ENCODE assay signal across 8 cellular contexts in genomic region chr2:41933585-41934322, GRCh38.
DNase-seq lines count a peak whose midpoint lies in the region; ATAC-seq and FAIRE-seq lines count a peak whose summit lies in the region.

No MANE protein-coding gene starts in this region.

- H3K9me3 Mint-ChIP-seq in stimulated activated naive B cell treated with anti-CD40 and anti-IgM and Interleukin-4, amounts not matched to agents 10 μg/mL and 1 μg/mL and 100 μg/mL, for 72 hours: no peaks in the 10 kb centered on the region
- no peaks in the 10 kb centered on the region for H3K9me3 Mint-ChIP-seq in activated T-cell treated with anti-CD3 and anti-CD28 coated beads, Interleukin-2, amount 50 U/mL, for 24 hours

- no peaks in the 10 kb centered on the region for H3K36me3 Mint-ChIP-seq in stimulated activated naive B cell treated with anti-CD40 and anti-IgM and Interleukin-4, amounts not matched to agents 10 μg/mL and 1 μg/mL and 100 μg/mL, for 72 hours
- no peaks in the 10 kb centered on the region for H3K36me3 Mint-ChIP-seq in activated T-cell treated with anti-CD3 and anti-CD28 coated beads, Interleukin-2, amount 50 U/mL, for 24 hours (ENCODE audit: low read depth)

- peaks cover 15% of the 10 kb centered on the region in 2 donors for H3K27me3 Mint-ChIP-seq in stimulated activated naive B cell treated with anti-CD40 and anti-IgM and Interleukin-4, amounts not matched to agents 10 μg/mL and 1 μg/mL and 100 μg/mL, for 72 hours
- peaks cover 3% of the 10 kb centered on the region for H3K27me3 Mint-ChIP-seq in activated T-cell treated with anti-CD3 and anti-CD28 coated beads, Interleukin-2, amount 50 U/mL, for 24 hours

- H3K4me3 Mint-ChIP-seq in stimulated activated naive B cell treated with anti-CD40 and anti-IgM and Interleukin-4, amounts not matched to agents 10 μg/mL and 1 μg/mL and 100 μg/mL, for 72 hours: no peak overlapping the region
- H3K4me3 Mint-ChIP-seq in activated T-cell treated with anti-CD3 and anti-CD28 coated beads, Interleukin-2, amount 50 U/mL, for 24 hours: no peak overlapping the region

- no peaks in the 10 kb centered on the region for H3K4me1 Mint-ChIP-seq in stimulated activated naive B cell treated with anti-CD40 and anti-IgM and Interleukin-4, amounts not matched to agents 10 μg/mL and 1 μg/mL and 100 μg/mL, for 72 hours
- H3K4me1 Mint-ChIP-seq in activated T-cell treated with anti-CD3 and anti-CD28 coated beads, Interleukin-2, amount 50 U/mL, for 24 hours (ENCODE audit: low read depth): no peaks in the 10 kb centered on the region

- no peak for ATAC-seq in stimulated activated naive B cell treated with anti-CD40 and anti-IgM and Interleukin-4, amounts not matched to agents 10 μg/mL and 1 μg/mL and 100 μg/mL, for 72 hours (replicated peaks)
- no peak for ATAC-seq in HG02642 (IDR thresholded peaks at IDR 0.05; ENCODE audit: poor library complexity, unreplicated experiment)

- FAIRE-seq in RCC 7860 (lab: Jason Lieb, UNC): peak; percentile 52

- DNase-seq in AG20443 (ENCODE audit: low spot score) (peak; percentile 88), RCC 7860 (ENCODE audit: low spot score) (peak; percentile 57), fibroblast of gingiva (ENCODE audit: low read depth) (peak; percentile 94), non-pigmented ciliary epithelial cell (ENCODE audit: low read depth) (peak; percentile 83)
- DNase-seq in stimulated activated naive B cell treated with anti-CD40 and anti-IgM and Interleukin-4, amounts not matched to agents 10 μg/mL and 1 μg/mL and 100 μg/mL, for 72 hours: no peak
- DNase-seq in activated CD8-positive, alpha-beta memory T cell treated with anti-CD3 and anti-CD28 coated beads for 24 hours: no peak
- no peak for DNase-seq in activated T-cell treated with anti-CD3 and anti-CD28 coated beads, Interleukin-2, amount 50 U/mL, for 24 hours

- H3K27ac Mint-ChIP-seq in stimulated activated naive B cell treated with anti-CD40 and anti-IgM and Interleukin-4, amounts not matched to agents 10 μg/mL and 1 μg/mL and 100 μg/mL, for 72 hours: no peak overlapping the region
- no peak overlapping the region for H3K27ac Mint-ChIP-seq in activated T-cell treated with anti-CD3 and anti-CD28 coated beads, Interleukin-2, amount 50 U/mL, for 24 hours

Comparison
In these comparisons a context has a peak if more than half of its experiments do, and no peak if none do; other contexts are left out.
1. DNase-seq: peak in AG20443 (single experiment), RCC 7860 (single experiment), fibroblast of gingiva (single experiment) and non-pigmented ciliary epithelial cell (single experiment); none in stimulated activated naive B cell treated with anti-CD40 and anti-IgM and Interleukin-4, amounts not matched to agents 10 μg/mL and 1 μg/mL and 100 μg/mL, for 72 hours (single experiment), activated CD8-positive, alpha-beta memory T cell treated with anti-CD3 and anti-CD28 coated beads for 24 hours (single experiment) and activated T-cell treated with anti-CD3 and anti-CD28 coated beads, Interleukin-2, amount 50 U/mL, for 24 hours (single experiment).